In the genomic region with DNA sequence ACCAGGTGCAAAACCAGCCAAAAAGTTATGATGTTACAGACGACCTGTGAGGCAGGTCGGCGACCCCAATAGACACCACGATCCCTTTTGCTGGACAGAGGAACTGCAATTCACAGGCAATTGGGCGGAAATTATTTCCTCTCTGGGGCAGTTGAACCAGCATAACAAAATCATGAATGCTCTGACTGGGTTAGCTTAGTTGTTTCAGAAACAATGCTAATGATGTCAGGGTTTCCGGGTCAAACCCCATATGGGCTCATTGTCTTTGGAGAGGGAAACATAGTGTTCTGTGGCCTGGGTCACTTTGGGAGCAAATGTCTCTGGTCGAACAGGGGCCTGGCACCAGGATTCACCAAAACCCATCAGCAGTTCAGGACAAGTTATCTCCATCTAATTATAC, we compare ENCODE assay signal across 26 cellular contexts.
"Had no signal": no experiment of that assay in that cellular context is flagged by ENCODE, and none has a peak within 500 bp of the region (broad histone marks: within the 10 kb centered on the region; RNA-seq: fewer than 3 reads in every experiment).

No MANE protein-coding gene starts in this region.

- H3K27me3 Mint-ChIP-seq: naive B cell; stimulated activated memory B cell treated with anti-CD40 and anti-IgM and Interleukin-4, amounts not matched to agents 10 μg/mL and 1 μg/mL and 100 μg/mL, for 72 hours; stimulated activated naive CD8-positive, alpha-beta T cell treated with anti-CD3 and anti-CD28 coated beads, Interleukin-15, amount 100 ng/mL, for 72 hours had no signal

- H3K36me3 ChIP-seq: left ventricle myocardium inferior, neutrophil, right atrium auricular region, right lobe of liver, tibial nerve, uterus had no signal

- H3K27me3 ChIP-seq: neutrophil, right atrium auricular region, right lobe of liver, tibial nerve, uterus had no signal

- DNase-seq: hypothalamus; immature natural killer cell; left ventricle myocardium inferior; mesendoderm; naive B cell; natural killer cell; occipital lobe; psoas muscle; right lobe of liver; stimulated activated CD4-positive, alpha-beta T cell treated with anti-CD3 and anti-CD28 coated beads, Interleukin-1b, Interleukin-23, amount 100 ng/mL, for 48 hours; stimulated activated CD4-positive, alpha-beta T cell treated with anti-CD3 and anti-CD28 coated beads, Interleukin-2, amount 100 ng/mL, for 48 hours; stimulated activated CD4-positive, alpha-beta T cell treated with anti-CD3 and anti-CD28 coated beads, Interleukin-4, amount 100 ng/mL, for 4 hours; stimulated activated CD8-positive, alpha-beta memory T cell treated with anti-CD3 and anti-CD28 coated beads, Interleukin-4, amount 100 ng/mL, for 48 hours; stimulated activated naive CD4-positive, alpha-beta T cell treated with Interleukin-2 at 50 U/mL for 16 hours; stimulated activated naive CD8-positive, alpha-beta T cell treated with anti-CD3 and anti-CD28 coated beads, Interleukin-15, amount 100 ng/mL, for 72 hours; substantia nigra; uterus had no signal

- H2AFZ ChIP-seq: parathyroid adenoma had no signal

- H3K4me3 Mint-ChIP-seq: immature natural killer cell; mesothelial cell of epicardium; naive B cell; natural killer cell; stimulated activated memory B cell treated with anti-CD40 and anti-IgM and Interleukin-4, amounts not matched to agents 10 μg/mL and 1 μg/mL and 100 μg/mL, for 72 hours; stimulated activated naive CD8-positive, alpha-beta T cell treated with anti-CD3 and anti-CD28 coated beads, Interleukin-15, amount 100 ng/mL, for 72 hours; type B pancreatic cell had no signal

- ATAC-seq: natural killer cell; psoas muscle; right lobe of liver; stimulated activated memory B cell treated with anti-CD40 and anti-IgM and Interleukin-4, amounts not matched to agents 10 μg/mL and 1 μg/mL and 100 μg/mL, for 72 hours; stimulated activated naive CD8-positive, alpha-beta T cell treated with anti-CD3 and anti-CD28 coated beads, Interleukin-15, amount 100 ng/mL, for 72 hours had no signal

- H3K4me1 ChIP-seq: left ventricle myocardium inferior, parathyroid adenoma, psoas muscle, right atrium auricular region, right lobe of liver, tibial nerve, uterus had no signal

- H3K79me2 ChIP-seq: parathyroid adenoma had no signal

- H3K4me1 Mint-ChIP-seq: immature natural killer cell; naive B cell; natural killer cell; stimulated activated memory B cell treated with anti-CD40 and anti-IgM and Interleukin-4, amounts not matched to agents 10 μg/mL and 1 μg/mL and 100 μg/mL, for 72 hours; stimulated activated naive CD8-positive, alpha-beta T cell treated with anti-CD3 and anti-CD28 coated beads, Interleukin-15, amount 100 ng/mL, for 72 hours had no signal

- H3K9me3 Mint-ChIP-seq: immature natural killer cell; mesothelial cell of epicardium; natural killer cell; stimulated activated memory B cell treated with anti-CD40 and anti-IgM and Interleukin-4, amounts not matched to agents 10 μg/mL and 1 μg/mL and 100 μg/mL, for 72 hours; stimulated activated naive CD8-positive, alpha-beta T cell treated with anti-CD3 and anti-CD28 coated beads, Interleukin-15, amount 100 ng/mL, for 72 hours had no signal

- H3K27ac ChIP-seq: left ventricle myocardium inferior, neutrophil, parathyroid adenoma, psoas muscle, right atrium auricular region, right lobe of liver, tibial nerve, uterus had no signal

- H3K27ac Mint-ChIP-seq: immature natural killer cell; mesothelial cell of epicardium; naive B cell; natural killer cell; stimulated activated memory B cell treated with anti-CD40 and anti-IgM and Interleukin-4, amounts not matched to agents 10 μg/mL and 1 μg/mL and 100 μg/mL, for 72 hours; stimulated activated naive CD8-positive, alpha-beta T cell treated with anti-CD3 and anti-CD28 coated beads, Interleukin-15, amount 100 ng/mL, for 72 hours; type B pancreatic cell had no signal

- H3K36me3 Mint-ChIP-seq: immature natural killer cell; mesothelial cell of epicardium; naive B cell; natural killer cell; stimulated activated memory B cell treated with anti-CD40 and anti-IgM and Interleukin-4, amounts not matched to agents 10 μg/mL and 1 μg/mL and 100 μg/mL, for 72 hours; type B pancreatic cell had no signal

- H3K4me3 ChIP-seq: left ventricle myocardium inferior, lung, psoas muscle, right atrium auricular region, right lobe of liver, smooth muscle cell, tibial nerve, uterus had no signal

- H3K4me2 ChIP-seq: smooth muscle cell had no signal
